1 cellular context compared by ENCODE assay signal in genomic region chr1:155017021-155017945, GRCh38.
TF ChIP-seq lines count a peak whose summit lies in the region.

No MANE protein-coding gene starts in this region.

TF ChIP-seq in HEK293, 187 proteins besides CTCF, POLR2A, EP300 and RAD21 (continued from another document and continues in another):
- TF ChIP-seq, protein P1, sequence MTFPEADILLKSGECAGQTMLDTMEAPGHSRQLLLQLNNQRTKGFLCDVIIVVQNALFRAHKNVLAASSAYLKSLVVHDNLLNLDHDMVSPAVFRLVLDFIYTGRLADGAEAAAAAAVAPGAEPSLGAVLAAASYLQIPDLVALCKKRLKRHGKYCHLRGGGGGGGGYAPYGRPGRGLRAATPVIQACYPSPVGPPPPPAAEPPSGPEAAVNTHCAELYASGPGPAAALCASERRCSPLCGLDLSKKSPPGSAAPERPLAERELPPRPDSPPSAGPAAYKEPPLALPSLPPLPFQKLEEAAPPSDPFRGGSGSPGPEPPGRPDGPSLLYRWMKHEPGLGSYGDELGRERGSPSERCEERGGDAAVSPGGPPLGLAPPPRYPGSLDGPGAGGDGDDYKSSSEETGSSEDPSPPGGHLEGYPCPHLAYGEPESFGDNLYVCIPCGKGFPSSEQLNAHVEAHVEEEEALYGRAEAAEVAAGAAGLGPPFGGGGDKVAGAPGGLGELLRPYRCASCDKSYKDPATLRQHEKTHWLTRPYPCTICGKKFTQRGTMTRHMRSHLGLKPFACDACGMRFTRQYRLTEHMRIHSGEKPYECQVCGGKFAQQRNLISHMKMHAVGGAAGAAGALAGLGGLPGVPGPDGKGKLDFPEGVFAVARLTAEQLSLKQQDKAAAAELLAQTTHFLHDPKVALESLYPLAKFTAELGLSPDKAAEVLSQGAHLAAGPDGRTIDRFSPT (tag by site-specific recombination; IDR thresholded peaks at IDR 0.05): peak; percentile 100
- TF ChIP-seq ZNF292 (tag by site-specific recombination; IDR thresholded peaks at IDR 0.05; ENCODE audit: borderline replicate concordance, low read depth) (no peak), HOXA7 (CRISPR knock-in tag; IDR thresholded peaks at IDR 0.05; ENCODE audit: borderline replicate concordance) (no peak), ZNF843 (tag by site-specific recombination; IDR thresholded peaks at IDR 0.05) (peak; percentile 68; the same call in 1 of the 2 replicates), PRDM1 (tag by site-specific recombination; IDR thresholded peaks at IDR 0.05) (no peak), ZBTB10 (tag by site-specific recombination; IDR thresholded peaks at IDR 0.05) (peak; percentile 95), MYNN (tag by site-specific recombination; IDR thresholded peaks at IDR 0.05; ENCODE audit: borderline replicate concordance) (no peak; the same call in 1 of the 2 replicates), ZBTB7A (tag by site-specific recombination; IDR thresholded peaks at IDR 0.05; ENCODE audit: low read depth) (peak; percentile 95), ZNF121 (tag by site-specific recombination; IDR thresholded peaks at IDR 0.05) (peak; percentile 52; the same call in 1 of the 2 replicates), ZIC2 (tag by site-specific recombination; IDR thresholded peaks at IDR 0.05) (peak; percentile 79), ZNF501 (tag by site-specific recombination; IDR thresholded peaks at IDR 0.05) (peak; percentile 97), ZNF366 (tag by site-specific recombination; conservative IDR thresholded peaks at IDR 0.05) (peak; percentile 97), ZNF362 (tag by site-specific recombination; IDR thresholded peaks at IDR 0.05) (no peak), SP7 (tag by site-specific recombination; IDR thresholded peaks at IDR 0.05) (peak; percentile 96), GLI4 (tag by site-specific recombination; IDR thresholded peaks at IDR 0.05) (peak; percentile 79; the same call in 1 of the 2 replicates), ZNF555 (tag by site-specific recombination; conservative IDR thresholded peaks at IDR 0.05) (no peak), ZNF624 (tag by site-specific recombination; IDR thresholded peaks at IDR 0.05) (no peak), BCL6B (tag by site-specific recombination; IDR thresholded peaks at IDR 0.05) (no peak), SP2 (tag by site-specific recombination; IDR thresholded peaks at IDR 0.05) (peak; percentile 96), ZNF792 (tag by site-specific recombination; IDR thresholded peaks at IDR 0.05) (0 out of 2 replicates have a peak, but pooled peaks have one; percentile 21), BCL11A (tag by site-specific recombination; IDR thresholded peaks at IDR 0.05; ENCODE audit: low read depth) (peak; percentile 95), ZNF571 (tag by site-specific recombination; IDR thresholded peaks at IDR 0.05) (no peak), ZNF114 (tag by site-specific recombination; IDR thresholded peaks at IDR 0.05) (no peak), SETDB1 (IDR thresholded peaks at IDR 0.05; ENCODE audit: insufficient read length, low read length) (peak; percentile 19), ZNF830 (tag by site-specific recombination; IDR thresholded peaks at IDR 0.05; ENCODE audit: low read depth) (no peak), INSM2 (tag by site-specific recombination; IDR thresholded peaks at IDR 0.05) (peak; percentile 68), ZNF19 (tag by site-specific recombination; IDR thresholded peaks at IDR 0.05; ENCODE audit: low read depth) (no peak), ZNF629 (tag by site-specific recombination; IDR thresholded peaks at IDR 0.05) (peak; percentile 85), PBX3 (CRISPR knock-in tag; IDR thresholded peaks at IDR 0.05) (0 out of 2 replicates have a peak, but pooled peaks have one; percentile 15), MZF1 (tag by site-specific recombination; IDR thresholded peaks at IDR 0.05; ENCODE audit: borderline replicate concordance) (peak; percentile 75), ZNF747 (tag by site-specific recombination; IDR thresholded peaks at IDR 0.05) (no peak), REPIN1 (tag by site-specific recombination; IDR thresholded peaks at IDR 0.05; ENCODE audit: low read depth) (no peak; the same call in 1 of the 2 replicates), ZNF48 (tag by site-specific recombination; IDR thresholded peaks at IDR 0.05) (no peak)
- TF ChIP-seq, protein P2, sequence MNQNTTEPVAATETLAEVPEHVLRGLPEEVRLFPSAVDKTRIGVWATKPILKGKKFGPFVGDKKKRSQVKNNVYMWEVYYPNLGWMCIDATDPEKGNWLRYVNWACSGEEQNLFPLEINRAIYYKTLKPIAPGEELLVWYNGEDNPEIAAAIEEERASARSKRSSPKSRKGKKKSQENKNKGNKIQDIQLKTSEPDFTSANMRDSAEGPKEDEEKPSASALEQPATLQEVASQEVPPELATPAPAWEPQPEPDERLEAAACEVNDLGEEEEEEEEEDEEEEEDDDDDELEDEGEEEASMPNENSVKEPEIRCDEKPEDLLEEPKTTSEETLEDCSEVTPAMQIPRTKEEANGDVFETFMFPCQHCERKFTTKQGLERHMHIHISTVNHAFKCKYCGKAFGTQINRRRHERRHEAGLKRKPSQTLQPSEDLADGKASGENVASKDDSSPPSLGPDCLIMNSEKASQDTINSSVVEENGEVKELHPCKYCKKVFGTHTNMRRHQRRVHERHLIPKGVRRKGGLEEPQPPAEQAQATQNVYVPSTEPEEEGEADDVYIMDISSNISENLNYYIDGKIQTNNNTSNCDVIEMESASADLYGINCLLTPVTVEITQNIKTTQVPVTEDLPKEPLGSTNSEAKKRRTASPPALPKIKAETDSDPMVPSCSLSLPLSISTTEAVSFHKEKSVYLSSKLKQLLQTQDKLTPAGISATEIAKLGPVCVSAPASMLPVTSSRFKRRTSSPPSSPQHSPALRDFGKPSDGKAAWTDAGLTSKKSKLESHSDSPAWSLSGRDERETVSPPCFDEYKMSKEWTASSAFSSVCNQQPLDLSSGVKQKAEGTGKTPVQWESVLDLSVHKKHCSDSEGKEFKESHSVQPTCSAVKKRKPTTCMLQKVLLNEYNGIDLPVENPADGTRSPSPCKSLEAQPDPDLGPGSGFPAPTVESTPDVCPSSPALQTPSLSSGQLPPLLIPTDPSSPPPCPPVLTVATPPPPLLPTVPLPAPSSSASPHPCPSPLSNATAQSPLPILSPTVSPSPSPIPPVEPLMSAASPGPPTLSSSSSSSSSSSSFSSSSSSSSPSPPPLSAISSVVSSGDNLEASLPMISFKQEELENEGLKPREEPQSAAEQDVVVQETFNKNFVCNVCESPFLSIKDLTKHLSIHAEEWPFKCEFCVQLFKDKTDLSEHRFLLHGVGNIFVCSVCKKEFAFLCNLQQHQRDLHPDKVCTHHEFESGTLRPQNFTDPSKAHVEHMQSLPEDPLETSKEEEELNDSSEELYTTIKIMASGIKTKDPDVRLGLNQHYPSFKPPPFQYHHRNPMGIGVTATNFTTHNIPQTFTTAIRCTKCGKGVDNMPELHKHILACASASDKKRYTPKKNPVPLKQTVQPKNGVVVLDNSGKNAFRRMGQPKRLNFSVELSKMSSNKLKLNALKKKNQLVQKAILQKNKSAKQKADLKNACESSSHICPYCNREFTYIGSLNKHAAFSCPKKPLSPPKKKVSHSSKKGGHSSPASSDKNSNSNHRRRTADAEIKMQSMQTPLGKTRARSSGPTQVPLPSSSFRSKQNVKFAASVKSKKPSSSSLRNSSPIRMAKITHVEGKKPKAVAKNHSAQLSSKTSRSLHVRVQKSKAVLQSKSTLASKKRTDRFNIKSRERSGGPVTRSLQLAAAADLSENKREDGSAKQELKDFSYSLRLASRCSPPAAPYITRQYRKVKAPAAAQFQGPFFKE (tag by site-specific recombination; IDR thresholded peaks at IDR 0.05; ENCODE audit: borderline replicate concordance): peak; percentile 89; the same call in 1 of the 2 replicates
- TF ChIP-seq, protein P3, sequence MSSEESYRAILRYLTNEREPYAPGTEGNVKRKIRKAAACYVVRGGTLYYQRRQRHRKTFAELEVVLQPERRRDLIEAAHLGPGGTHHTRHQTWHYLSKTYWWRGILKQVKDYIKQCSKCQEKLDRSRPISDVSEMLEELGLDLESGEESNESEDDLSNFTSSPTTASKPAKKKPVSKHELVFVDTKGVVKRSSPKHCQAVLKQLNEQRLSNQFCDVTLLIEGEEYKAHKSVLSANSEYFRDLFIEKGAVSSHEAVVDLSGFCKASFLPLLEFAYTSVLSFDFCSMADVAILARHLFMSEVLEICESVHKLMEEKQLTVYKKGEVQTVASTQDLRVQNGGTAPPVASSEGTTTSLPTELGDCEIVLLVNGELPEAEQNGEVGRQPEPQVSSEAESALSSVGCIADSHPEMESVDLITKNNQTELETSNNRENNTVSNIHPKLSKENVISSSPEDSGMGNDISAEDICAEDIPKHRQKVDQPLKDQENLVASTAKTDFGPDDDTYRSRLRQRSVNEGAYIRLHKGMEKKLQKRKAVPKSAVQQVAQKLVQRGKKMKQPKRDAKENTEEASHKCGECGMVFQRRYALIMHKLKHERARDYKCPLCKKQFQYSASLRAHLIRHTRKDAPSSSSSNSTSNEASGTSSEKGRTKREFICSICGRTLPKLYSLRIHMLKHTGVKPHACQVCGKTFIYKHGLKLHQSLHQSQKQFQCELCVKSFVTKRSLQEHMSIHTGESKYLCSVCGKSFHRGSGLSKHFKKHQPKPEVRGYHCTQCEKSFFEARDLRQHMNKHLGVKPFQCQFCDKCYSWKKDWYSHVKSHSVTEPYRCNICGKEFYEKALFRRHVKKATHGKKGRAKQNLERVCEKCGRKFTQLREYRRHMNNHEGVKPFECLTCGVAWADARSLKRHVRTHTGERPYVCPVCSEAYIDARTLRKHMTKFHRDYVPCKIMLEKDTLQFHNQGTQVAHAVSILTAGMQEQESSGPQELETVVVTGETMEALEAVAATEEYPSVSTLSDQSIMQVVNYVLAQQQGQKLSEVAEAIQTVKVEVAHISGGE (tag by site-specific recombination; conservative IDR thresholded peaks at IDR 0.05; ENCODE audit: low read depth): peak; percentile 47
- TF ChIP-seq, protein P4, sequence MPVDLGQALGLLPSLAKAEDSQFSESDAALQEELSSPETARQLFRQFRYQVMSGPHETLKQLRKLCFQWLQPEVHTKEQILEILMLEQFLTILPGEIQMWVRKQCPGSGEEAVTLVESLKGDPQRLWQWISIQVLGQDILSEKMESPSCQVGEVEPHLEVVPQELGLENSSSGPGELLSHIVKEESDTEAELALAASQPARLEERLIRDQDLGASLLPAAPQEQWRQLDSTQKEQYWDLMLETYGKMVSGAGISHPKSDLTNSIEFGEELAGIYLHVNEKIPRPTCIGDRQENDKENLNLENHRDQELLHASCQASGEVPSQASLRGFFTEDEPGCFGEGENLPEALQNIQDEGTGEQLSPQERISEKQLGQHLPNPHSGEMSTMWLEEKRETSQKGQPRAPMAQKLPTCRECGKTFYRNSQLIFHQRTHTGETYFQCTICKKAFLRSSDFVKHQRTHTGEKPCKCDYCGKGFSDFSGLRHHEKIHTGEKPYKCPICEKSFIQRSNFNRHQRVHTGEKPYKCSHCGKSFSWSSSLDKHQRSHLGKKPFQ (tag by site-specific recombination; IDR thresholded peaks at IDR 0.05): no peak; the same call in 1 of the 2 replicates
